Comparison of ENCODE assay signal across 16 cellular contexts in the genomic region with DNA sequence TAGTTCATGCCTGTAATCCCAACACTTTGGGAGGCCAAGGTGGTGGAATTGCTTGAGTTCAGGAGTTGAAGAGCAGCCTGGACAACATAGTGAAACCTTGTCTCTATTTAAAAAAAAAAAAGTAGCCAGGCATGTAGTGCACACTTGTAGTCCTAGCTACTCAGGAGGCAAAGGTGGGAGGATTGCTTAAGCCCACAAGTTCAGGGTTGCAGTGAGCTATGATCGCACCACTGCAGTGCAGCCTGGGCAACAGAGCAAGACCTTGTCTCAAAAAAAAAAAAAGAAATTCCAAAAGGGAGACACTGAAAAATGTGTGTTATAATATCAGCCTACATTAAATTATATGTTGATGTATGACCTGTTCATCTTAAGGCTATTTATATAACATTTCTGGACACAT. TPM values are rescaled to one million over a fixed set of nuclear protein-coding genes. Genes with fewer than 3 reads are reported as not detected.
A peak's percentile ranks its signal among the peaks of the same experiment; 100 is the strongest.
DNase-seq lines count a peak whose midpoint lies in the region; ATAC-seq, FAIRE-seq and TF ChIP-seq lines count a peak whose summit lies in the region.
"Had no signal": no experiment of that assay in that cellular context is flagged by ENCODE, and none has a peak within 500 bp of the region (broad histone marks: within the 10 kb centered on the region; RNA-seq: fewer than 3 reads in every experiment).

No MANE protein-coding gene starts in this region.

- POLR2A ChIA-PET in activated CD4-positive, alpha-beta T cell treated with anti-CD3 and anti-CD28 coated beads, Interleukin-2, amount 10 ng/mL, durations not matched to agents 7 days and 5 days (lab: Charles Lee), result no interaction called here
- POLR2A ChIA-PET in K562 (lab: Yijun Ruan, JAX), result interaction anchor here (3.5 to 5.0 kb wide), 2 partner anchors 8 to 14 kb away, joined by 15 to 33 read pairs; a partner anchor contains a TSS

- peaks cover 8% of the 10 kb centered on the region for H3K4me1 ChIP-seq in CD4-positive, CD25-positive, alpha-beta regulatory T cell (ENCODE audit: control insufficient read depth, insufficient read depth, low read length, poor library complexity, severe bottlenecking)
- H3K4me1 ChIP-seq in K562 (replicated peaks in 1 of 2; ENCODE audit: control insufficient read depth in 2 of 2, insufficient read depth in 2 of 2, low read length in 2 of 2), result peaks cover 0 to 12% of the 10 kb centered on the region in 2 experiments; a peak in 3 of 5 replicates

- peaks cover 78% of the 10 kb centered on the region for H3K36me3 ChIP-seq in CD4-positive, CD25-positive, alpha-beta regulatory T cell (ENCODE audit: control insufficient read depth, insufficient read depth, low read length)
- H3K36me3 ChIP-seq in K562 (ENCODE audit: control insufficient read depth, insufficient read depth, low read length), result peaks cover 97% of the 10 kb centered on the region

- intact Hi-C loops in activated CD4-positive, alpha-beta T cell treated with anti-CD3 and anti-CD28 coated beads, Interleukin-2, amount 10 ng/mL, durations not matched to agents 24 days and 14 days (cut with micrococcal nuclease), result loop anchor here (5.0 kb wide), 2 partner anchors 62 to 103 kb away; a partner anchor contains a TSS
- intact Hi-C loops in K562 (cut with micrococcal nuclease), result loop anchor here (5.0 kb wide), 2 partner anchors 38 to 62 kb away; a partner anchor contains a TSS

- no peak overlapping the region for H3K9ac ChIP-seq in K562 (ENCODE audit: insufficient read depth in 1 of 2, low read depth in 2 of 2, low read length in 2 of 2)

- peak overlapping the region; percentile 9 for H3K27ac Mint-ChIP-seq in activated CD4-positive, alpha-beta T cell treated with anti-CD3 and anti-CD28 coated beads, Interleukin-2, amount 10 ng/mL, durations not matched to agents 7 days and 5 days
- no peak overlapping the region for H3K27ac Mint-ChIP-seq in activated CD4-positive, alpha-beta T cell treated with anti-CD3 and anti-CD28 coated beads, Interleukin-2, amount 10 ng/mL, durations not matched to agents 24 days and 14 days
- H3K27ac Mint-ChIP-seq in CD4-positive, CD25-positive, alpha-beta regulatory T cell, result no peak overlapping the region
- H3K27ac Mint-ChIP-seq: CD4-positive, alpha-beta T cell; GM23338 had no signal

- no TSS peak for BruUV-seq in K562 (replicated peaks; lab: Mats Ljungman, UMichigan)

- no peaks in the 10 kb centered on the region; the same call in 1 of the 2 replicates for H4K20me1 ChIP-seq in K562 (replicated peaks; ENCODE audit: control insufficient read depth, insufficient read depth, low read length)

- H3K79me2 ChIP-seq in K562 (ENCODE audit: control insufficient read depth, insufficient read depth, low read length), result peaks cover 90% of the 10 kb centered on the region

- H3K9me3 Mint-ChIP-seq in activated CD4-positive, alpha-beta T cell treated with anti-CD3 and anti-CD28 coated beads, Interleukin-2, amount 10 ng/mL, durations not matched to agents 7 days and 5 days, result no peaks in the 10 kb centered on the region
- no peaks in the 10 kb centered on the region for H3K9me3 Mint-ChIP-seq in activated CD4-positive, alpha-beta T cell treated with anti-CD3 and anti-CD28 coated beads, Interleukin-2, amount 10 ng/mL, durations not matched to agents 24 days and 14 days
- no peaks in the 10 kb centered on the region for H3K9me3 Mint-ChIP-seq in CD4-positive, CD25-positive, alpha-beta regulatory T cell
- H3K9me3 Mint-ChIP-seq: CD4-positive, alpha-beta T cell; GM23338 had no signal

- CTCF ChIA-PET in activated CD4-positive, alpha-beta T cell treated with anti-CD3 and anti-CD28 coated beads, Interleukin-2, amount 10 ng/mL, durations not matched to agents 7 days and 5 days (lab: Charles Lee), result interaction anchor here (1.3 to 1.7 kb wide), 2 partner anchors 14 to 64 kb away, joined by 4 to 5 read pairs; a partner anchor contains a TSS
- CTCF ChIA-PET in K562 (lab: Yijun Ruan, JAX; ENCODE audit: low intra/inter-chr PET ratio), result no interaction called here

- TF ChIP-seq POLR2A in NB4 (IDR thresholded peaks at IDR 0.05; ENCODE audit: extremely low read depth, insufficient read length) (no peak), K562 (conservative IDR thresholded peaks at IDR 0.05) (no peak)

- WGBS in K562 (ENCODE audit: insufficient coverage, low coverage, missing lambda C conversion rate), result 88% methylated on average over 1 of the region's 1 CpG

- peak overlapping the region; percentile 41 for H3K27ac ChIP-seq in CD4-positive, CD25-positive, alpha-beta regulatory T cell (ENCODE audit: insufficient read depth, low read length, poor library complexity, severe bottlenecking)
- no peak overlapping the region for H3K27ac ChIP-seq in K562 (ENCODE audit: extremely low read depth, low read depth, low read length)
- H3K27ac ChIP-seq: BLaER1 treated with 17β-estradiol and CSF1 and Interleukin-3, amounts not matched to agents 10 nM and 100 nM had no signal

- no peak for TF ChIP-seq RAD21 in K562 (CRISPR knock-in tag; conservative IDR thresholded peaks at IDR 0.05 in 1 of 2, IDR thresholded peaks at IDR 0.05 in 1 of 2)

- TF ChIP-seq EP300 in K562 (IDR thresholded peaks at IDR 0.05; ENCODE audit: low read length), result no peak

- H3K9me1 ChIP-seq in K562 (ENCODE audit: control insufficient read depth, insufficient read depth, low read length), result no peaks in the 10 kb centered on the region

- ATAC-seq in CD4-positive, CD25-positive, alpha-beta regulatory T cell (ENCODE audit: low read depth in 2 of 2), result no peak
- 0 out of 3 replicates have a peak, but pooled peaks have one; percentile 9 for ATAC-seq in K562
- ATAC-seq in GM19328 (IDR thresholded peaks at IDR 0.05; ENCODE audit: unreplicated experiment), result no peak
- ATAC-seq: GM23338 had no signal

- in situ Hi-C loops in K562 (cut with MboI), result no loop called here

- H3K27me3 ChIP-seq in CD4-positive, CD25-positive, alpha-beta regulatory T cell (ENCODE audit: control insufficient read depth, insufficient read depth, low read length), result no peaks in the 10 kb centered on the region
- no peaks in the 10 kb centered on the region for H3K27me3 ChIP-seq in K562 (ENCODE audit: control insufficient read depth in 2 of 2, insufficient read depth in 2 of 2, low read length in 2 of 2)
- H3K27me3 ChIP-seq: BLaER1 treated with 17β-estradiol and CSF1 and Interleukin-3, amounts not matched to agents 10 nM and 100 nM had no signal

- H2AFZ ChIP-seq in K562 (ENCODE audit: low read depth, low read length), result no peak overlapping the region
- H2AFZ ChIP-seq: GM23338 had no signal

- no peaks in the 10 kb centered on the region for H3K27me3 Mint-ChIP-seq in activated CD4-positive, alpha-beta T cell treated with anti-CD3 and anti-CD28 coated beads, Interleukin-2, amount 10 ng/mL, durations not matched to agents 7 days and 5 days
- no peaks in the 10 kb centered on the region for H3K27me3 Mint-ChIP-seq in activated CD4-positive, alpha-beta T cell treated with anti-CD3 and anti-CD28 coated beads, Interleukin-2, amount 10 ng/mL, durations not matched to agents 24 days and 14 days
- H3K27me3 Mint-ChIP-seq in CD4-positive, CD25-positive, alpha-beta regulatory T cell, result no peaks in the 10 kb centered on the region
- H3K27me3 Mint-ChIP-seq: CD4-positive, alpha-beta T cell had no signal

- H3K4me3 ChIP-seq in CD4-positive, CD25-positive, alpha-beta regulatory T cell (ENCODE audit: low read depth, low read length), result no peak overlapping the region
- H3K4me3 ChIP-seq in NB4 (ENCODE audit: low read depth, low read length) (no peak overlapping the region), K562 (no peak overlapping the region)
- H3K4me3 ChIP-seq: BLaER1 treated with 17β-estradiol and CSF1 and Interleukin-3, amounts not matched to agents 10 nM and 100 nM; GM23338 had no signal

- H3K4me3 Mint-ChIP-seq in activated CD4-positive, alpha-beta T cell treated with anti-CD3 and anti-CD28 coated beads, Interleukin-2, amount 10 ng/mL, durations not matched to agents 7 days and 5 days, result no peak overlapping the region
- H3K4me3 Mint-ChIP-seq in activated CD4-positive, alpha-beta T cell treated with anti-CD3 and anti-CD28 coated beads, Interleukin-2, amount 10 ng/mL, durations not matched to agents 24 days and 14 days, result no peak overlapping the region
- H3K4me3 Mint-ChIP-seq in CD4-positive, CD25-positive, alpha-beta regulatory T cell, result no peak overlapping the region
- H3K4me3 Mint-ChIP-seq: CD4-positive, alpha-beta T cell; GM23338 had no signal

- H3K36me3 Mint-ChIP-seq in activated CD4-positive, alpha-beta T cell treated with anti-CD3 and anti-CD28 coated beads, Interleukin-2, amount 10 ng/mL, durations not matched to agents 7 days and 5 days (ENCODE audit: low read depth), result peaks cover 67% of the 10 kb centered on the region
- H3K36me3 Mint-ChIP-seq in activated CD4-positive, alpha-beta T cell treated with anti-CD3 and anti-CD28 coated beads, Interleukin-2, amount 10 ng/mL, durations not matched to agents 24 days and 14 days (ENCODE audit: low read depth), result peaks cover 59% of the 10 kb centered on the region
- peaks cover 31% of the 10 kb centered on the region for H3K36me3 Mint-ChIP-seq in CD4-positive, CD25-positive, alpha-beta regulatory T cell

- DNase-seq in activated CD4-positive, alpha-beta T cell treated with anti-CD3 and anti-CD28 coated beads, Interleukin-2, amount 10 ng/mL, durations not matched to agents 7 days and 5 days, result no peak
- no peak for DNase-seq in activated CD4-positive, alpha-beta T cell treated with anti-CD3 and anti-CD28 coated beads, Interleukin-2, amount 10 ng/mL, durations not matched to agents 24 days and 14 days
- no peak for DNase-seq in CD4-positive, CD25-positive, alpha-beta regulatory T cell
- DNase-seq in NB4 (ENCODE audit: low read depth), result peak; percentile 30
- DNase-seq in K562 (ENCODE audit: extremely low read depth in 1 of 4, low spot score in 3 of 4), result no peak
- no peak for DNase-seq in AG20443 (ENCODE audit: low spot score)
- DNase-seq in NCI-H128 (lab: John Stamatoyannopoulos, UW; ENCODE audit: unreplicated experiment), result no peak
- DNase-seq: 8988T; Calu3; CD4-positive, alpha-beta T cell; DMS 273 treated with DMSO at 0.1 percent for 48 hours; H7 had no signal

- no peak overlapping the region for H3K4me2 ChIP-seq in K562 (ENCODE audit: insufficient read depth, low read length)
- H3K4me2 ChIP-seq: GM23338 had no signal

- no peak for FAIRE-seq in K562 (lab: Jason Lieb, UNC)
- FAIRE-seq: GM12891 had no signal

- H3K4me1 Mint-ChIP-seq in activated CD4-positive, alpha-beta T cell treated with anti-CD3 and anti-CD28 coated beads, Interleukin-2, amount 10 ng/mL, durations not matched to agents 7 days and 5 days, result peaks cover 36% of the 10 kb centered on the region
- H3K4me1 Mint-ChIP-seq in activated CD4-positive, alpha-beta T cell treated with anti-CD3 and anti-CD28 coated beads, Interleukin-2, amount 10 ng/mL, durations not matched to agents 24 days and 14 days, result peaks cover 25% of the 10 kb centered on the region
- peaks cover 14 to 54% (median 37%) of the 10 kb centered on the region in 4 donors for H3K4me1 Mint-ChIP-seq in CD4-positive, CD25-positive, alpha-beta regulatory T cell
- H3K4me1 Mint-ChIP-seq: GM23338 had no signal

- H3K9me3 ChIP-seq in CD4-positive, CD25-positive, alpha-beta regulatory T cell (ENCODE audit: control insufficient read depth in 2 of 2, low read length in 2 of 2), result no peaks in the 10 kb centered on the region
- no peaks in the 10 kb centered on the region for H3K9me3 ChIP-seq in K562 (replicated peaks; ENCODE audit: control insufficient read depth, insufficient read depth, low read depth, low read length)
- H3K9me3 ChIP-seq: BLaER1 treated with 17β-estradiol and CSF1 and Interleukin-3, amounts not matched to agents 10 nM and 100 nM had no signal

- no peak for TF ChIP-seq CTCF in NB4 (IDR thresholded peaks at IDR 0.05; ENCODE audit: low read depth, low read length)
- no peak for TF ChIP-seq CTCF in K562 (IDR thresholded peaks at IDR 0.05 in 2 of 3, conservative IDR thresholded peaks at IDR 0.05 in 1 of 3; ENCODE audit: insufficient read depth in 2 of 3, low read depth in 1 of 3, low read length in 3 of 3)

RNA-seq across cellular contexts. Expression of a gene that starts 14.7 kb away (rescaled TPM):
- total RNA-seq in activated CD4-positive, alpha-beta T cell treated with anti-CD3 and anti-CD28 coated beads, Interleukin-2, amount 10 ng/mL, durations not matched to agents 7 days and 5 days, result 100 to 1,000 TPM; 397 to 419 TPM
- total RNA-seq in activated CD4-positive, alpha-beta T cell treated with anti-CD3 and anti-CD28 coated beads, Interleukin-2, amount 10 ng/mL, durations not matched to agents 24 days and 14 days, result 326 and 353 TPM in 2 replicates
- 105 TPM for total RNA-seq in CD4-positive, CD25-positive, alpha-beta regulatory T cell
- polyA plus RNA-seq in CD4-positive, CD25-positive, alpha-beta regulatory T cell, result 10 to 100 TPM; 40.3 to 65.7 (median 58.2) TPM
- total RNA-seq in K562 (2011; cell fraction: chromatin; rRNA removed; ENCODE audit: low replicate concordance), result 87.3 and 241 TPM in 2 replicates
- 71.1 and 72.0 TPM in 2 replicates for total RNA-seq in K562 (2011; cell fraction: nucleolus; rRNA removed)
- 103 and 175 TPM in 2 replicates for total RNA-seq in K562 (2011; cell fraction: nucleoplasm; rRNA removed)
- total RNA-seq in K562 (2014; rRNA removed) (182 and 185 TPM in 2 replicates), K562 (2014; rRNA removed; fragmentation: Illumina TruSeq; extraction: Trizol) (250 and 291 TPM in 2 replicates), K562 (2015; rRNA removed; fragmentation: Illumina TruSeq; extraction: Trizol) (257 and 263 TPM in 2 replicates), K562 (2021) (234 and 244 TPM in 2 replicates)
- polyA plus RNA-seq in K562 (2011; rRNA removed) (134 and 156 TPM in 2 replicates), K562 (2014; fragmentation: Illumina TruSeq; extraction: Trizol) (179 and 184 TPM in 2 replicates), K562 (2014; fragmentation: Nextera tagmentation; extraction: Ambion mirVana) (10 to 100 TPM; 62.1 to 85.9 TPM), K562 (2014; rRNA removed) (102 and 108 TPM in 2 replicates)
- polyA plus RNA-seq in K562 (2011; cell fraction: cytosol; rRNA removed), result 31.6 and 45.3 TPM in 2 replicates
- 38.5 and 49.5 TPM in 2 replicates for polyA plus RNA-seq in K562 (2011; cell fraction: nucleus; rRNA removed)
- polyA plus RNA-seq in K562 (2012), result 132 and 133 TPM in 2 replicates
- 217 and 242 TPM in 2 replicates for polyA minus RNA-seq in K562 (2011; rRNA and poly(A)+ RNA removed)
- polyA minus RNA-seq in K562 (2011; cell fraction: cytosol; rRNA and poly(A)+ RNA removed), result 118 and 127 TPM in 2 replicates
- 95.9 and 167 TPM in 2 replicates for polyA minus RNA-seq in K562 (2011; cell fraction: nucleus; rRNA and poly(A)+ RNA removed)
